ENCODE assay signal across 1 cellular context in the genomic region with DNA sequence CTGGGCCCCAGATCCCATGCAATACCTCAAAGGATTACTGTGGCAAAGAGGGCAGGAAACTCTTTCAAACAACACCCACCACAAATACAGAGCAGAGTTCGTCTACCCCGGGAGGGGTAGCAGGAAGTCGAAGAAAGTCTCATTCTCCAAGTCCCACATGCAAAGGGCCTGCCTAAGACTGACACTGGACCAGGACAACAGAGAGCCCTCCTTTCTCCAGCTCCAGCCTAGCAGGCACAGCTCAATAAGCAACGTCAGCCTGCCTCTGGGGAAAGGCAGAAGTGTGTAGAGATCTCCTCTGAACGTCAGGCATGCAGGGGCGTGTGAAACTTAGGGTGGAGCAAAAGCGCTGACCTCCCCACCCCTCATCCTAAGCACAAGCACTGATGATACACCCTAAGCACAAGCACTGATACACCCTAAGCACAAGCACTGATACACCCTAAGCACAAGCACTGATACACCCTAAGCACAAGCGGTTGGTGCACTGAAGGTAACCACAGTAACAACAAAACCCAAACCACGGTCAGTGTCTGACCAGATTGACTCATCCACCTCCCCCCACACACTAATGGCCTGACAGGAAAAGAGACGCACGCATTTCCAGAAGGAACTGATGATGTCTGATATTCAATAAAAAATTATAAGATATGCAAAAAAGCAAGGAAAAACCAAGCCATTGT.
TF ChIP-seq lines count a peak whose summit lies in the region.

No MANE protein-coding gene starts in this region.

TF ChIP-seq in H1, 55 proteins besides CTCF, POLR2A, EP300 and RAD21:
- TF ChIP-seq SIX5 (IDR thresholded peaks at IDR 0.05; ENCODE audit: low read depth, low read length) (no peak), HDAC6 (IDR thresholded peaks at IDR 0.05; ENCODE audit: low read depth, low read length) (no peak), SUZ12 (IDR thresholded peaks at IDR 0.05; ENCODE audit: low read length) (no peak), CHD1 (IDR thresholded peaks at IDR 0.05; ENCODE audit: low read depth, low read length) (no peak), PHF8 (conservative IDR thresholded peaks at IDR 0.05; ENCODE audit: low read depth, low read length) (no peak), RFX5 (IDR thresholded peaks at IDR 0.05; ENCODE audit: borderline replicate concordance, low read depth, low read length) (no peak), EGR1 (IDR thresholded peaks at IDR 0.05; ENCODE audit: borderline replicate concordance, low read depth, low read length) (no peak), SIRT6 (IDR thresholded peaks at IDR 0.05; ENCODE audit: low read length) (no peak), NANOG (IDR thresholded peaks at IDR 0.05; ENCODE audit: insufficient read depth, low read depth, low read length, poor library complexity, severe bottlenecking) (no peak), GTF2F1 (IDR thresholded peaks at IDR 0.05; ENCODE audit: borderline replicate concordance, low read depth, low read length) (no peak), CBX8 (IDR thresholded peaks at IDR 0.05; ENCODE audit: borderline replicate concordance, low read depth, low read length) (no peak), YY1 (IDR thresholded peaks at IDR 0.05; ENCODE audit: low read depth, low read length) (no peak), CREB1 (IDR thresholded peaks at IDR 0.05) (no peak), KDM4A (IDR thresholded peaks at IDR 0.05; ENCODE audit: low read depth, low read length, severe bottlenecking) (no peak), RNF2 (IDR thresholded peaks at IDR 0.05; ENCODE audit: borderline replicate concordance, low read depth, low read length, missing control alignments, poor library complexity, severe bottlenecking) (no peak), RXRA (IDR thresholded peaks at IDR 0.05; ENCODE audit: insufficient read depth, low read depth, low read length) (no peak)
- TF ChIP-seq, protein P1, sequence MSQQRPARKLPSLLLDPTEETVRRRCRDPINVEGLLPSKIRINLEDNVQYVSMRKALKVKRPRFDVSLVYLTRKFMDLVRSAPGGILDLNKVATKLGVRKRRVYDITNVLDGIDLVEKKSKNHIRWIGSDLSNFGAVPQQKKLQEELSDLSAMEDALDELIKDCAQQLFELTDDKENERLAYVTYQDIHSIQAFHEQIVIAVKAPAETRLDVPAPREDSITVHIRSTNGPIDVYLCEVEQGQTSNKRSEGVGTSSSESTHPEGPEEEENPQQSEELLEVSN (IDR thresholded peaks at IDR 0.05) = no peak
TF ChIP-seq in H1: peak in this region for 0.
